8 cellular contexts compared by ENCODE assay signal in genomic region chr17:82228842-82229685, GRCh38. TPM values are rescaled to one million over a fixed set of nuclear protein-coding genes. Genes with fewer than 3 reads are reported as not detected.
DNase-seq lines count a peak whose midpoint lies in the region; ATAC-seq and TF ChIP-seq lines count a peak whose summit lies in the region.

SLC16A3 (plus strand) TSS chr17:82229042; CDS start chr17:82236009, 6,967 bp downstream.

- H3K4me3 ChIP-seq in OCI-LY3 (ENCODE audit: low read length) = peak within 1 kb of the TSS; percentile 79
- H3K4me3 ChIP-seq in WERI-Rb-1 (ENCODE audit: low read depth, low read length) = no peak within 1 kb of the TSS

- peak within 1 kb of the TSS; percentile 65 for H3K4me2 ChIP-seq in OCI-LY3 (ENCODE audit: low read length)

- H4K20me1 ChIP-seq in OCI-LY3 (ENCODE audit: insufficient read depth, low read length) = no peaks in the 10 kb centered on the region

- H3K27me3 ChIP-seq in OCI-LY3 (ENCODE audit: low read depth, low read length) = peaks cover 4% of the 10 kb centered on the region
- no peaks in the 10 kb centered on the region for H3K27me3 ChIP-seq in WERI-Rb-1 (ENCODE audit: insufficient read depth, low read depth, severe bottlenecking)

- H3K4me3 Mint-ChIP-seq in osteocyte (ENCODE audit: unreplicated experiment) = peak within 1 kb of the TSS; percentile 55

- no peak within 1 kb of the TSS for H3K27ac ChIP-seq in OCI-LY3 (ENCODE audit: low read length)
- no peak within 1 kb of the TSS for H3K27ac ChIP-seq in WERI-Rb-1

- H3K4me1 Mint-ChIP-seq in osteocyte (ENCODE audit: unreplicated experiment) = peaks cover 11% of the 10 kb centered on the region

- H3K27ac Mint-ChIP-seq in osteocyte (ENCODE audit: unreplicated experiment) = peak within 1 kb of the TSS; percentile 69

- H3K9me3 ChIP-seq in OCI-LY3 (ENCODE audit: insufficient read depth, low read length) = no peaks in the 10 kb centered on the region
- peaks cover 6% of the 10 kb centered on the region for H3K9me3 ChIP-seq in WERI-Rb-1 (ENCODE audit: severe bottlenecking)

- H3K36me3 ChIP-seq in OCI-LY3 (replicated peaks; ENCODE audit: low read depth, low read length) (no peaks in the 10 kb centered on the region), WERI-Rb-1 (no peaks in the 10 kb centered on the region; the same call in 1 of the 2 replicates)

- TF ChIP-seq CTCF in OCI-LY3 (IDR thresholded peaks at IDR 0.05; ENCODE audit: low read depth, low read length) (no peak), osteocyte (IDR thresholded peaks at IDR 0.05) (no peak), WERI-Rb-1 (IDR thresholded peaks at IDR 0.05; ENCODE audit: low read depth, low read length) (no peak)

- no peaks in the 10 kb centered on the region for H3K9me3 Mint-ChIP-seq in osteocyte (ENCODE audit: unreplicated experiment)

- no peaks in the 10 kb centered on the region for H3K4me1 ChIP-seq in OCI-LY3 (ENCODE audit: low read length)

- H3K36me3 Mint-ChIP-seq in osteocyte (ENCODE audit: unreplicated experiment) = no peaks in the 10 kb centered on the region

- no peaks in the 10 kb centered on the region for H3K27me3 Mint-ChIP-seq in osteocyte (ENCODE audit: unreplicated experiment)

- peak within 1 kb of the TSS; percentile 69 for H3K9ac ChIP-seq in OCI-LY3 (ENCODE audit: low read length)

- ATAC-seq in HG02885 (IDR thresholded peaks at IDR 0.05; ENCODE audit: poor library complexity, unreplicated experiment) = peak; percentile 42

- no peak within 1 kb of the TSS; the same call in 1 of the 2 replicates for H2AFZ ChIP-seq in OCI-LY3 (ENCODE audit: low read depth, low read length)

- DNase-seq in NCI-H2196 (lab: John Stamatoyannopoulos, UW; ENCODE audit: unreplicated experiment) (peak; percentile 44), NCI-H2196 treated with DMSO at 0.1 percent for 48 hours (lab: John Stamatoyannopoulos, UW; ENCODE audit: unreplicated experiment) (no peak), activated gamma-delta T cell treated with Interleukin-2 at 50 U/mL for 16 hours (peak; percentile 54), germinal center (ENCODE audit: low spot score) (peak; percentile 84), osteocyte (ENCODE audit: extremely low spot score, unreplicated experiment) (no peak), WERI-Rb-1 (no peak)

- no peaks in the 10 kb centered on the region for H3K79me2 ChIP-seq in OCI-LY3 (ENCODE audit: low read length)

RNA-seq across cellular contexts. Expression of gene SLC16A3, which starts in this region (rescaled TPM):
- 12.9 and 18.1 TPM in 2 replicates for total RNA-seq in osteocyte

Comparison
In these comparisons a context has a peak if more than half of its experiments do, and no peak if none do; other contexts are left out.
1. DNase-seq: peak in NCI-H2196 (single experiment), activated gamma-delta T cell treated with Interleukin-2 at 50 U/mL for 16 hours (single experiment) and germinal center (single experiment); none in NCI-H2196 treated with DMSO at 0.1 percent for 48 hours (single experiment), osteocyte (single experiment) and WERI-Rb-1 (single experiment).